ENCODE assay signal across 18 cellular contexts in genomic region chr13:40530961-40531360, GRCh38.
DNase-seq lines count a peak whose midpoint lies in the region; ATAC-seq, FAIRE-seq and TF ChIP-seq lines count a peak whose summit lies in the region.
"Had no signal": no experiment of that assay in that cellular context is flagged by ENCODE, and none has a peak within 500 bp of the region (broad histone marks: within the 10 kb centered on the region; RNA-seq: fewer than 3 reads in every experiment).

No MANE protein-coding gene starts in this region.

- H3K9ac ChIP-seq in GM23248: no peak overlapping the region

- no peak for TF ChIP-seq CTCF in transverse colon (IDR thresholded peaks at IDR 0.05)

- H4K20me1 ChIP-seq in GM23248 (ENCODE audit: insufficient read depth): no peaks in the 10 kb centered on the region

- peaks cover 22% of the 10 kb centered on the region for H3K4me1 Mint-ChIP-seq in activated T-cell treated with anti-CD3 and anti-CD28 coated beads, Interleukin-2, amount 50 U/mL, for 4 hours (ENCODE audit: low read depth)
- peaks cover 28 to 34% (median 29%) of the 10 kb centered on the region in 3 donors for H3K4me1 Mint-ChIP-seq in T-cell

- intact Hi-C loops in transverse colon (cut with DNase I; ENCODE audit: low total_unique reads): no loop called here

- in situ Hi-C loops in GM23248 (cut with MboI) (no loop called here), transverse colon (cut with MboI; ENCODE audit: low pct_ligation_motif_present in 1 of 4, low pct_unique_long_range_greater_than_20kb in 1 of 4, low sequenced_read_pairs in 3 of 4) (no loop called here)

- H3K36me3 Mint-ChIP-seq in activated T-cell treated with anti-CD3 and anti-CD28 coated beads, Interleukin-2, amount 50 U/mL, for 4 hours (ENCODE audit: insufficient read depth): peaks cover 2% of the 10 kb centered on the region
- H3K36me3 Mint-ChIP-seq in T-cell: peaks cover 6% of the 10 kb centered on the region
- H3K36me3 Mint-ChIP-seq: IgD-negative memory B cell had no signal

- H3K36me3 ChIP-seq in GM23248 (ENCODE audit: low read depth): no peaks in the 10 kb centered on the region
- no peaks in the 10 kb centered on the region for H3K36me3 ChIP-seq in transverse colon
- H3K36me3 ChIP-seq: SJSA1 had no signal

- ATAC-seq in activated T-cell treated with anti-CD3 and anti-CD28 coated beads, Interleukin-2, amount 50 U/mL, for 4 hours: no peak
- ATAC-seq in T-cell (replicated peaks in 1 of 4): no peak

- TF ChIP-seq POLR2A in transverse colon (IDR thresholded peaks at IDR 0.05): no peak

- no peaks in the 10 kb centered on the region for H3F3A ChIP-seq in GM23248 (ENCODE audit: insufficient read depth)

- H3K27ac ChIP-seq in GM23248 (no peak overlapping the region), transverse colon (no peak overlapping the region)
- H3K27ac ChIP-seq: RWPE1, SJSA1 had no signal

- H2AFZ ChIP-seq in GM23248: no peak overlapping the region

- H3K27me3 ChIP-seq in GM23248 (replicated peaks; ENCODE audit: insufficient read depth) (no peaks in the 10 kb centered on the region), transverse colon (no peaks in the 10 kb centered on the region)
- H3K27me3 ChIP-seq: SJSA1 had no signal

- H3K9me3 Mint-ChIP-seq in activated T-cell treated with anti-CD3 and anti-CD28 coated beads, Interleukin-2, amount 50 U/mL, for 4 hours: peaks cover 13% of the 10 kb centered on the region
- H3K9me3 Mint-ChIP-seq in T-cell: peaks cover 5 to 14% (median 5%) of the 10 kb centered on the region in 3 donors

- CTCF ChIA-PET in T-cell (lab: Charles Lee): no interaction called here

- 51 to 52% methylated on average over 1 of the region's 1 CpG for WGBS in GM23248 (ENCODE audit: low coverage in 1 of 2, low lambda C conversion rate in 2 of 2, missing lambda C conversion rate in 2 of 2), 2 experiments
- 73 to 80% methylated on average over 1 of the region's 1 CpG for WGBS in transverse colon (ENCODE audit: low coverage in 1 of 2), 2 donors

- DNase-seq in activated T-cell treated with anti-CD3 and anti-CD28 coated beads, Interleukin-2, amount 50 U/mL, for 4 hours: no peak
- no peak for DNase-seq in activated T-cell treated with anti-CD3 and anti-CD28 coated beads, Interleukin-2, amount 50 U/mL, for 48 hours
- DNase-seq in GM19239 (ENCODE audit: insufficient read length, low spot score) (no peak), T-cell (no peak), GM23248 (no peak), transverse colon (no peak), RKO (ENCODE audit: low spot score) (no peak)
- DNase-seq: DMS79 treated with DMSO at 0.1 percent for 48 hours, GDM1, NCI-H1436, NCI-H2029 treated with DMSO at 0.1 percent for 48 hours, NCI-H524 treated with DMSO at 0.1 percent for 48 hours, OCI-M1 had no signal

- no peak for TF ChIP-seq EP300 in transverse colon (IDR thresholded peaks at IDR 0.05; ENCODE audit: low read depth)

- H3K9me2 ChIP-seq in GM23248 (ENCODE audit: insufficient read depth): 0 out of 2 replicates have a peak, but pooled peaks cover 6% of the 10 kb centered on the region

- no peaks in the 10 kb centered on the region for H3K79me2 ChIP-seq in GM23248 (ENCODE audit: insufficient read depth)

- H3K4me3 ChIP-seq in GM23248 (no peak overlapping the region), transverse colon (no peak overlapping the region)
- H3K4me3 ChIP-seq: SJSA1 had no signal

- no peaks in the 10 kb centered on the region for H3K27me3 Mint-ChIP-seq in activated T-cell treated with anti-CD3 and anti-CD28 coated beads, Interleukin-2, amount 50 U/mL, for 4 hours (ENCODE audit: low read depth)
- no peaks in the 10 kb centered on the region for H3K27me3 Mint-ChIP-seq in T-cell
- H3K27me3 Mint-ChIP-seq: IgD-negative memory B cell had no signal

- peak overlapping the region; percentile 55 to 86 for H3K27ac Mint-ChIP-seq in T-cell
- H3K27ac Mint-ChIP-seq: IgD-negative memory B cell had no signal

- no peak overlapping the region for H3K4me2 ChIP-seq in GM23248 (ENCODE audit: unreplicated experiment)

- H3K9me3 ChIP-seq in GM23248 (ENCODE audit: low read depth) (no peaks in the 10 kb centered on the region), transverse colon (no peaks in the 10 kb centered on the region)
- H3K9me3 ChIP-seq: SJSA1 had no signal

- H3K4me3 Mint-ChIP-seq in activated T-cell treated with anti-CD3 and anti-CD28 coated beads, Interleukin-2, amount 50 U/mL, for 4 hours: peak overlapping the region; percentile 2
- peak overlapping the region in 1 of 3 donors; percentile 15 for H3K4me3 Mint-ChIP-seq in T-cell
- H3K4me3 Mint-ChIP-seq: IgD-negative memory B cell had no signal

- POLR2A ChIA-PET in T-cell (lab: Charles Lee): no interaction called here

- H3K4me1 ChIP-seq in GM23248 (ENCODE audit: insufficient read depth) (no peaks in the 10 kb centered on the region), transverse colon (peaks cover 0 to 1% (median 0%) of the 10 kb centered on the region in 4 donors)
- H3K4me1 ChIP-seq: SJSA1 had no signal

- FAIRE-seq in GM19239 (lab: Jason Lieb, UNC): peak; percentile 86
- FAIRE-seq: D721Med, H54 had no signal
